ENCODE assay signal across 18 cellular contexts in the genomic region with DNA sequence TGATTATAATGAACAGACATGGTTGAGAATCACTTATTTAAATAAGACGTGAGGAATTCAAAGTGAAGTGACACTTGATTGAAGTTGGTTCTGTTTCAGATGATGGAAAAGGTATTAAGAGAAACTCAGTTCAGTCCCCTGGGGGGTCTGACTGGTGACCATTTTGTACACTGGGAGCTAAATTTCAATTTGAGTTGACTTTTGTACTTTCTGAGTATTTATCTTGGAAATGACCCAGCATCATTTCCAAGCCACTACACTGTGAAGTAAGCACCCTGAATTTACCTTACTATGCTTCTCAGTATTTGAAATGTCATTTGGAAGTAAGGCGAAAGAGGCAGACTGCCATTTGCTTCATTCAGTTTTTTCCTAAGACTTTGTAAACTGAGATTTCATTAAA.
"Had no signal": no experiment of that assay in that cellular context is flagged by ENCODE, and none has a peak within 500 bp of the region (broad histone marks: within the 10 kb centered on the region; RNA-seq: fewer than 3 reads in every experiment).

No MANE protein-coding gene starts in this region.

- H3K36me3 ChIP-seq: right atrium auricular region had no signal

- H3K27ac Mint-ChIP-seq: activated CD4-positive, alpha-beta T cell treated with anti-CD3 and anti-CD28 coated beads, Interleukin-2, amount 10 ng/mL, durations not matched to agents 7 days and 5 days; activated naive CD8-positive, alpha-beta T cell treated with anti-CD3 and anti-CD28 coated beads, Interleukin-2, amount 10 ng/mL, durations not matched to agents 7 days and 5 days had no signal

- H3K27ac ChIP-seq: epithelial cell of prostate, right atrium auricular region, transverse colon, vagina had no signal

- H3K27me3 ChIP-seq: right atrium auricular region, transverse colon, vagina had no signal

- H3K27me3 Mint-ChIP-seq: activated CD4-positive, alpha-beta T cell treated with anti-CD3 and anti-CD28 coated beads, Interleukin-2, amount 10 ng/mL, durations not matched to agents 7 days and 5 days; activated naive CD8-positive, alpha-beta T cell treated with anti-CD3 and anti-CD28 coated beads, Interleukin-2, amount 10 ng/mL, durations not matched to agents 7 days and 5 days; naive B cell had no signal

- H3K4me2 ChIP-seq: smooth muscle cell had no signal

- H3K4me3 Mint-ChIP-seq: activated CD4-positive, alpha-beta T cell treated with anti-CD3 and anti-CD28 coated beads, Interleukin-2, amount 10 ng/mL, durations not matched to agents 7 days and 5 days; activated naive CD8-positive, alpha-beta T cell treated with anti-CD3 and anti-CD28 coated beads, Interleukin-2, amount 10 ng/mL, durations not matched to agents 7 days and 5 days; naive B cell had no signal

- H3K4me1 ChIP-seq: right atrium auricular region, transverse colon, vagina had no signal

- H3K9me3 Mint-ChIP-seq: activated CD4-positive, alpha-beta T cell treated with anti-CD3 and anti-CD28 coated beads, Interleukin-2, amount 10 ng/mL, durations not matched to agents 7 days and 5 days; activated naive CD8-positive, alpha-beta T cell treated with anti-CD3 and anti-CD28 coated beads, Interleukin-2, amount 10 ng/mL, durations not matched to agents 7 days and 5 days had no signal

- H3K4me3 ChIP-seq: right atrium auricular region, smooth muscle cell, transverse colon, vagina had no signal

- H3K9me3 ChIP-seq: transverse colon, vagina had no signal

- DNase-seq: activated CD4-positive, alpha-beta T cell treated with anti-CD3 and anti-CD28 coated beads, Interleukin-2, amount 10 ng/mL, durations not matched to agents 7 days and 5 days; activated effector memory CD4-positive, alpha-beta T cell treated with anti-CD3 and anti-CD28 coated beads, Interleukin-2, amount 50 U/mL, for 16 hours; activated naive CD8-positive, alpha-beta T cell treated with anti-CD3 and anti-CD28 coated beads, Interleukin-2, amount 10 ng/mL, durations not matched to agents 7 days and 5 days; activated T-cell treated with anti-CD3 and anti-CD28 coated beads for 4 hours; aorta; dermis blood vessel endothelial cell; foreskin melanocyte; left colon; naive B cell; stimulated activated CD4-positive, alpha-beta T cell treated with anti-CD3 and anti-CD28 coated beads, Interleukin-4, amount 100 ng/mL, for 4 hours; stimulated activated CD8-positive, alpha-beta memory T cell treated with anti-CD3 and anti-CD28 coated beads, Interleukin-4, amount 100 ng/mL, for 48 hours; stimulated activated naive CD4-positive, alpha-beta T cell treated with Interleukin-2 at 50 U/mL for 16 hours; substantia nigra; transverse colon had no signal

- ATAC-seq: left colon had no signal
